In the genomic region with DNA sequence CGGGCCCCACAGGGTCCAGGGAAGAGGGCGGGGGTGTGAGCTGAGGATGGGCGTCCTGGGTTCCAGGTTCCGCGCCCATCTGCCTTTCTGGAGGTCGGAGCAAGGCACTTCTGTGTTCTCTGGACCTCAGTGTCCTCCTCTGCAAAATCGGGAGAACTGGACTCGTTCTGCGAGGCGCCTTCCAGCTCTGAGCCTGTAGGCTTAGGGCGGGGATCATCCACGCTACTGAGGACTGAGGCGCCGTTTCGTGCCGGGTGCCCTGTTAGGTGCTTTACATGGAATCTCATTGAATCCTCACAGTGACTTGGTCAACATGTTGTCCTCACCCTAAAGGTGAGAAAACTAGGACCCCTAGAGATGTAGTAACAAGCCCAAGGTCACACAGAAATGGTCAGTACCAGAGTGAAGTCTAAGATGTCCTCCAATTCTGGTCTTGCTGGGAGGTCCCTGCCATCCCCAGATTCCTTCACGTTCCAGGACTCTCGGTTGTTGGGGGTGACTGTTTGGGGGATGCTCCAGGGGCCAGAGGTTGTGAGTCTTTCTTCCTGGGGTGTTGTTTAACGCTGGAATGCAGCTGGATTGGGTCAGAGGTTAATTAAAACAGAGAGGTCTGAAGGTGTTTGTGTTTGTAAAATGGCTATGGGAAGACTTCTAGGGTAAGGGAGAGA, we compare ENCODE assay signal across 8 cellular contexts. TPM values are rescaled to one million over a fixed set of nuclear protein-coding genes. Genes with fewer than 3 reads are reported as not detected.
DNase-seq lines count a peak whose midpoint lies in the region; ATAC-seq and TF ChIP-seq lines count a peak whose summit lies in the region.

No MANE protein-coding gene starts in this region.

- peaks cover 7% of the 10 kb centered on the region; the same call in 1 of the 2 replicates for H3F3A ChIP-seq in GM23338 (replicated peaks; ENCODE audit: low read depth)

- peak overlapping the region; percentile 81 for H3K4me2 ChIP-seq in GM23338

- peak; percentile 57 for ATAC-seq in GM23338
- ATAC-seq in WTC11: peak; percentile 63
- no peak for ATAC-seq in HG03196 (IDR thresholded peaks at IDR 0.05; ENCODE audit: unreplicated experiment)
- ATAC-seq in GM19397 (IDR thresholded peaks at IDR 0.05; ENCODE audit: unreplicated experiment): no peak

- POLR2A ChIA-PET in WTC11 (lab: Charles Lee): no interaction called here
- POLR2A ChIA-PET in GM10248 (lab: Yijun Ruan, JAX): no interaction called here

- peaks cover 10% of the 10 kb centered on the region for H3K4me1 ChIP-seq in ACC112 (ENCODE audit: control insufficient read depth, insufficient read depth, low read length, unreplicated experiment)
- H3K4me1 ChIP-seq in GM23338 (ENCODE audit: insufficient read depth): peaks cover 7% of the 10 kb centered on the region
- H3K4me1 ChIP-seq in left ventricle myocardium inferior: peaks cover 17% of the 10 kb centered on the region

- intact Hi-C loops in left ventricle myocardium inferior (cut with micrococcal nuclease): no loop called here

- H3K4me3 Mint-ChIP-seq in GM23338 (peak overlapping the region; percentile 79), WTC11 (peak overlapping the region; percentile 77), progenitor cell of endocrine pancreas (ENCODE audit: low read depth) (peak overlapping the region; percentile 69)

- H3K9me3 Mint-ChIP-seq in GM23338 (no peaks in the 10 kb centered on the region; the same call in 2 of the 3 replicates), WTC11 (no peaks in the 10 kb centered on the region), progenitor cell of endocrine pancreas (ENCODE audit: low read depth) (no peaks in the 10 kb centered on the region)

- H3K36me3 Mint-ChIP-seq in GM23338 (ENCODE audit: low read depth) (no peaks in the 10 kb centered on the region), WTC11 (no peaks in the 10 kb centered on the region), progenitor cell of endocrine pancreas (ENCODE audit: insufficient read depth) (no peaks in the 10 kb centered on the region)

- H3K36me3 ChIP-seq in ACC112 (ENCODE audit: insufficient read depth, low read length) (no peaks in the 10 kb centered on the region), GM23338 (ENCODE audit: insufficient read depth) (no peaks in the 10 kb centered on the region), left ventricle myocardium inferior (no peaks in the 10 kb centered on the region)

- H3K9me2 ChIP-seq in GM23338 (ENCODE audit: insufficient read depth): no peaks in the 10 kb centered on the region

- TF ChIP-seq CTCF in GM23338 (conservative IDR thresholded peaks at IDR 0.05; ENCODE audit: low read depth in 2 of 2) (no peak), WTC11 (IDR thresholded peaks at IDR 0.05) (no peak), left ventricle myocardium inferior (IDR thresholded peaks at IDR 0.05; ENCODE audit: borderline replicate concordance) (no peak), progenitor cell of endocrine pancreas (IDR thresholded peaks at IDR 0.05; ENCODE audit: unreplicated experiment) (no peak), GM10248 (IDR thresholded peaks at IDR 0.05; ENCODE audit: control extremely low read depth, extremely low read depth, low read depth, missing control alignments) (no peak)

- no peak overlapping the region for H3K27ac Mint-ChIP-seq in GM23338
- H3K27ac Mint-ChIP-seq in WTC11: peak overlapping the region; percentile 13
- peak overlapping the region; percentile 22 for H3K27ac Mint-ChIP-seq in progenitor cell of endocrine pancreas

- CTCF ChIA-PET in WTC11 (lab: Charles Lee): interaction anchor here (1.1 kb wide), 1 partner anchor 175 kb away, joined by 3 read pairs; no protein-coding TSS in a partner anchor
- CTCF ChIA-PET in GM10248 (lab: Yijun Ruan, JAX): no interaction called here

- H4K20me1 ChIP-seq in GM23338 (replicated peaks; ENCODE audit: insufficient read depth): no peaks in the 10 kb centered on the region

- H3K4me1 Mint-ChIP-seq in GM23338 (peaks cover 12% of the 10 kb centered on the region), WTC11 (peaks cover 23% of the 10 kb centered on the region), progenitor cell of endocrine pancreas (ENCODE audit: low read depth) (peaks cover 17% of the 10 kb centered on the region)

- H3K27me3 ChIP-seq in ACC112 (ENCODE audit: insufficient read depth, low read length) (no peaks in the 10 kb centered on the region), GM23338 (ENCODE audit: insufficient read depth) (peaks cover 41% of the 10 kb centered on the region), left ventricle myocardium inferior (ENCODE audit: low read depth) (peaks cover 20% of the 10 kb centered on the region)

- H3K27ac ChIP-seq in ACC112 (ENCODE audit: low read depth, low read length) (no peak overlapping the region), GM23338 (ENCODE audit: low read depth) (no peak overlapping the region), left ventricle myocardium inferior (replicated peaks) (peak overlapping the region; percentile 90)

- peak; percentile 57 for DNase-seq in GM23338 (ENCODE audit: low spot score)
- peak; percentile 24 for DNase-seq in WTC11 (ENCODE audit: low spot score)
- DNase-seq in left ventricle myocardium inferior: no peak
- DNase-seq in progenitor cell of endocrine pancreas (ENCODE audit: low spot score, unreplicated experiment): no peak
- no peak for DNase-seq in GM10248 (ENCODE audit: extremely low spot score)

- no peaks in the 10 kb centered on the region for H3K9me3 ChIP-seq in left ventricle myocardium inferior (replicated peaks)

- peaks cover 7% of the 10 kb centered on the region for H3K79me2 ChIP-seq in ACC112 (ENCODE audit: control insufficient read depth, insufficient read depth, low read length, unreplicated experiment)
- peaks cover 33% of the 10 kb centered on the region; the same call in 1 of the 2 replicates for H3K79me2 ChIP-seq in GM23338 (replicated peaks; ENCODE audit: insufficient read depth)

- peak overlapping the region; percentile 100 for H2AFZ ChIP-seq in ACC112 (ENCODE audit: low read length, unreplicated experiment)
- peak overlapping the region; percentile 95 for H2AFZ ChIP-seq in GM23338

- peak overlapping the region; percentile 97 for H3K4me3 ChIP-seq in ACC112 (ENCODE audit: low read depth, low read length)
- H3K4me3 ChIP-seq in GM23338: peak overlapping the region; percentile 79
- peak overlapping the region; percentile 73 for H3K4me3 ChIP-seq in left ventricle myocardium inferior

- H3K27me3 Mint-ChIP-seq in GM23338 (ENCODE audit: insufficient read depth, low read depth, poor library complexity) (peaks cover 14% of the 10 kb centered on the region), WTC11 (ENCODE audit: low read depth) (peaks cover 39% of the 10 kb centered on the region), progenitor cell of endocrine pancreas (peaks cover 3% of the 10 kb centered on the region)

TF ChIP-seq in GM23338, 12 proteins besides CTCF, POLR2A, EP300 and RAD21 (continues in another document):
- TF ChIP-seq POLR2AphosphoS5 (IDR thresholded peaks at IDR 0.05; ENCODE audit: low read depth) (no peak), STAT1 (IDR thresholded peaks at IDR 0.05; ENCODE audit: unreplicated experiment) (no peak)

TF ChIP-seq in WTC11, 78 proteins besides CTCF, POLR2A, EP300 and RAD21:
- TF ChIP-seq, protein P1, sequence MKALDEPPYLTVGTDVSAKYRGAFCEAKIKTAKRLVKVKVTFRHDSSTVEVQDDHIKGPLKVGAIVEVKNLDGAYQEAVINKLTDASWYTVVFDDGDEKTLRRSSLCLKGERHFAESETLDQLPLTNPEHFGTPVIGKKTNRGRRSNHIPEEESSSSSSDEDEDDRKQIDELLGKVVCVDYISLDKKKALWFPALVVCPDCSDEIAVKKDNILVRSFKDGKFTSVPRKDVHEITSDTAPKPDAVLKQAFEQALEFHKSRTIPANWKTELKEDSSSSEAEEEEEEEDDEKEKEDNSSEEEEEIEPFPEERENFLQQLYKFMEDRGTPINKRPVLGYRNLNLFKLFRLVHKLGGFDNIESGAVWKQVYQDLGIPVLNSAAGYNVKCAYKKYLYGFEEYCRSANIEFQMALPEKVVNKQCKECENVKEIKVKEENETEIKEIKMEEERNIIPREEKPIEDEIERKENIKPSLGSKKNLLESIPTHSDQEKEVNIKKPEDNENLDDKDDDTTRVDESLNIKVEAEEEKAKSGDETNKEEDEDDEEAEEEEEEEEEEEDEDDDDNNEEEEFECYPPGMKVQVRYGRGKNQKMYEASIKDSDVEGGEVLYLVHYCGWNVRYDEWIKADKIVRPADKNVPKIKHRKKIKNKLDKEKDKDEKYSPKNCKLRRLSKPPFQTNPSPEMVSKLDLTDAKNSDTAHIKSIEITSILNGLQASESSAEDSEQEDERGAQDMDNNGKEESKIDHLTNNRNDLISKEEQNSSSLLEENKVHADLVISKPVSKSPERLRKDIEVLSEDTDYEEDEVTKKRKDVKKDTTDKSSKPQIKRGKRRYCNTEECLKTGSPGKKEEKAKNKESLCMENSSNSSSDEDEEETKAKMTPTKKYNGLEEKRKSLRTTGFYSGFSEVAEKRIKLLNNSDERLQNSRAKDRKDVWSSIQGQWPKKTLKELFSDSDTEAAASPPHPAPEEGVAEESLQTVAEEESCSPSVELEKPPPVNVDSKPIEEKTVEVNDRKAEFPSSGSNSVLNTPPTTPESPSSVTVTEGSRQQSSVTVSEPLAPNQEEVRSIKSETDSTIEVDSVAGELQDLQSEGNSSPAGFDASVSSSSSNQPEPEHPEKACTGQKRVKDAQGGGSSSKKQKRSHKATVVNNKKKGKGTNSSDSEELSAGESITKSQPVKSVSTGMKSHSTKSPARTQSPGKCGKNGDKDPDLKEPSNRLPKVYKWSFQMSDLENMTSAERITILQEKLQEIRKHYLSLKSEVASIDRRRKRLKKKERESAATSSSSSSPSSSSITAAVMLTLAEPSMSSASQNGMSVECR (CRISPR knock-in tag; IDR thresholded peaks at IDR 0.05; ENCODE audit: borderline replicate concordance): peak; percentile 72; the same call in 1 of the 2 replicates
- TF ChIP-seq, protein P2, sequence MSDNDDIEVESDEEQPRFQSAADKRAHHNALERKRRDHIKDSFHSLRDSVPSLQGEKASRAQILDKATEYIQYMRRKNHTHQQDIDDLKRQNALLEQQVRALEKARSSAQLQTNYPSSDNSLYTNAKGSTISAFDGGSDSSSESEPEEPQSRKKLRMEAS (CRISPR knock-in tag; IDR thresholded peaks at IDR 0.05): peak; percentile 43; the same call in 1 of the 2 replicates
- no peak for TF ChIP-seq ZNF416 (CRISPR knock-in tag; IDR thresholded peaks at IDR 0.05)
- TF ChIP-seq ZNF671 (CRISPR knock-in tag; IDR thresholded peaks at IDR 0.05): no peak
TF ChIP-seq in WTC11: peak in this region for 2.

RNA-seq across cellular contexts. Expression of a gene that starts 0.7 kb away (rescaled TPM):
- total RNA-seq in GM23338 (2014; rRNA removed; shearing (Covaris generic)): 8.7 and 8.8 TPM in 2 replicates
- 3.0 and 3.1 TPM in 2 replicates for polyA plus RNA-seq in GM23338 (2016; fragmentation: Nextera tagmentation; extraction: Ambion mirVana)
- 4.8 to 8.1 TPM (median 8.1 TPM) in 3 replicates for total RNA-seq in WTC11 (2021)
- total RNA-seq in left ventricle myocardium inferior: 112 TPM
- 8.6 and 8.9 TPM in 2 replicates for total RNA-seq in progenitor cell of endocrine pancreas

Comparison
In these comparisons a context has a peak if more than half of its experiments do, and no peak if none do; other contexts are left out.
1. ATAC-seq: peak in GM23338 (single experiment) and WTC11 (single experiment); none in HG03196 (single experiment) and GM19397 (single experiment).
2. DNase-seq: peak in GM23338 (single experiment) and WTC11 (single experiment); none in left ventricle myocardium inferior (single experiment), progenitor cell of endocrine pancreas (single experiment) and GM10248 (single experiment).
3. RNA of a gene that starts 0.7 kb away (total RNA-seq): 112 TPM in left ventricle myocardium inferior (single experiment); 8.7 to 8.8 TPM in GM23338, 8.6 to 8.9 TPM in progenitor cell of endocrine pancreas and 4.8 to 8.1 TPM in WTC11; every median in the first group is over 10 times any median in the second.
4. Peak in every context shown above with its lines, with median percentiles within 50 percentile points of each other: H3K4me3 ChIP-seq and H3K4me3 Mint-ChIP-seq.